Comparison of ENCODE assay signal across 8 cellular contexts in genomic region chr6:159726918-159727716, GRCh38. TPM values are rescaled to one million over a fixed set of nuclear protein-coding genes. Genes with fewer than 3 reads are reported as not detected.
DNase-seq lines count a peak whose midpoint lies in the region; ATAC-seq lines count a peak whose summit lies in the region.

Gene WTAP (plus strand): TSS chr6:159727506. CDS start chr6:159736266, 8,760 bp downstream.

- POLR2A ChIA-PET in activated CD8-positive, alpha-beta memory T cell treated with anti-CD3 and anti-CD28 coated beads for 36 hours (lab: Charles Lee): interaction anchor here (0.6 to 2.2 kb wide), 16 partner anchors 11 to 682 kb away, joined by 3 to 20 read pairs (median 4); partner anchors contain the start of genes ACAT2, MRPL18, SOD2 and TAGAP

- ATAC-seq in GM21360 (IDR thresholded peaks at IDR 0.05; ENCODE audit: unreplicated experiment) (peak; percentile 71), memory B cell (ENCODE audit: low read depth) (peak; percentile 79)
- ATAC-seq in effector memory CD8-positive, alpha-beta T cell (replicated peaks): peak; percentile 83

- H3K4me3 Mint-ChIP-seq in effector memory CD8-positive, alpha-beta T cell: peak within 1 kb of the TSS; percentile 96
- peak within 1 kb of the TSS; percentile 94 for H3K4me3 Mint-ChIP-seq in memory B cell

- H3K27ac Mint-ChIP-seq in effector memory CD8-positive, alpha-beta T cell: peak within 1 kb of the TSS; percentile 99
- peak within 1 kb of the TSS; percentile 98 for H3K27ac Mint-ChIP-seq in memory B cell

- peaks cover 35 to 48% of the 10 kb centered on the region in 2 donors for H3K4me1 Mint-ChIP-seq in effector memory CD8-positive, alpha-beta T cell (ENCODE audit: low read depth in 2 of 2)
- peaks cover 22% of the 10 kb centered on the region for H3K4me1 Mint-ChIP-seq in memory B cell

- H3K9me3 Mint-ChIP-seq in effector memory CD8-positive, alpha-beta T cell: no peaks in the 10 kb centered on the region
- no peaks in the 10 kb centered on the region for H3K9me3 Mint-ChIP-seq in memory B cell

- H3K27me3 Mint-ChIP-seq in effector memory CD8-positive, alpha-beta T cell: no peaks in the 10 kb centered on the region
- H3K27me3 Mint-ChIP-seq in memory B cell: no peaks in the 10 kb centered on the region

- peaks cover 36% of the 10 kb centered on the region for H3K36me3 Mint-ChIP-seq in effector memory CD8-positive, alpha-beta T cell (ENCODE audit: insufficient read depth)
- peaks cover 7% of the 10 kb centered on the region for H3K36me3 Mint-ChIP-seq in memory B cell

- CTCF ChIA-PET in activated CD8-positive, alpha-beta memory T cell treated with anti-CD3 and anti-CD28 coated beads for 36 hours (lab: Charles Lee): interaction anchor here (1.0 to 2.3 kb wide), 4 partner anchors 17 to 202 kb away, joined by 3 to 10 read pairs (median 5); partner anchors contain the start of gene MRPL18

- DNase-seq in COLO829 (ENCODE audit: low spot score) (peak; percentile 84), HT-29 (ENCODE audit: low spot score) (peak; percentile 94), memory B cell (ENCODE audit: low spot score in 2 of 2) (peak; percentile 88 to 94)
- DNase-seq in NK-92 treated with Interleukin-12 subunit alpha and Interleukin-12 subunit beta, amount 100 ng/mL, for 24 hours (lab: John Stamatoyannopoulos, UW): peak; percentile 94
- peak; percentile 94 to 95 (median 94) for DNase-seq in effector memory CD8-positive, alpha-beta T cell
- peak; percentile 93 for DNase-seq in stimulated activated CD8-positive, alpha-beta memory T cell treated with anti-CD3 and anti-CD28 coated beads, Interleukin-12 subunit alpha, Interleukin-12 subunit beta, amount 100 ng/mL, for 1 hour (ENCODE audit: low read depth)

RNA-seq across cellular contexts. Expression of gene WTAP, which starts in this region (rescaled TPM):
- 53.2 and 61.5 TPM in 2 replicates for total RNA-seq in HT-29 (2014; rRNA removed; shearing (Covaris generic))
- 10 to 100 TPM; 87.6 to 88.2 TPM for total RNA-seq in activated CD8-positive, alpha-beta memory T cell treated with anti-CD3 and anti-CD28 coated beads for 36 hours

Comparison
In these comparisons a context has a peak if more than half of its experiments do, and no peak if none do; other contexts are left out.
1. Peak in every context shown above with its lines: DNase-seq and ATAC-seq.